In genomic region chr17:41048441-41048840, GRCh38 we compare ENCODE assay signal across 18 cellular contexts. TPM values are rescaled to one million over a fixed set of nuclear protein-coding genes. Genes with fewer than 3 reads are reported as not detected.
A peak's percentile ranks its signal among the peaks of the same experiment; 100 is the strongest.
DNase-seq lines count a peak whose midpoint lies in the region; ATAC-seq, FAIRE-seq and TF ChIP-seq lines count a peak whose summit lies in the region.
"Had no signal": no experiment of that assay in that cellular context is flagged by ENCODE, and none has a peak within 500 bp of the region (broad histone marks: within the 10 kb centered on the region; RNA-seq: fewer than 3 reads in every experiment).

No MANE protein-coding gene starts in this region.

- H3K9me3 ChIP-seq in gastroesophageal sphincter (peaks cover 0 to 6% (median 0%) of the 10 kb centered on the region in 3 donors), small intestine (ENCODE audit: control insufficient read depth, low read depth) (no peaks in the 10 kb centered on the region), prostate gland (no peaks in the 10 kb centered on the region)
- H3K9me3 ChIP-seq: BE2C, thoracic aorta had no signal

- TF ChIP-seq POLR2A in gastroesophageal sphincter (IDR thresholded peaks at IDR 0.05): no peak
- TF ChIP-seq POLR2A in prostate gland (IDR thresholded peaks at IDR 0.05): no peak

- TF ChIP-seq CTCF in AG09309 (IDR thresholded peaks at IDR 0.05; ENCODE audit: control insufficient read depth, insufficient read depth, low read depth, low read length, missing control alignments) (no peak), gastroesophageal sphincter (IDR thresholded peaks at IDR 0.05) (no peak), prostate gland (IDR thresholded peaks at IDR 0.05) (no peak)

- H3K27me3 ChIP-seq in gastroesophageal sphincter (peaks cover 33% of the 10 kb centered on the region), small intestine (ENCODE audit: control insufficient read depth in 2 of 2, insufficient read depth in 2 of 2, low read length in 2 of 2) (peaks cover 0 to 10% of the 10 kb centered on the region in 2 donors), prostate gland (replicated peaks; ENCODE audit: insufficient read depth) (no peaks in the 10 kb centered on the region)
- H3K27me3 ChIP-seq: ascending aorta, BE2C had no signal

- H3K36me3 ChIP-seq in gastroesophageal sphincter: no peaks in the 10 kb centered on the region
- H3K36me3 ChIP-seq in small intestine (ENCODE audit: control insufficient read depth in 2 of 2, insufficient read depth in 2 of 2, low read length in 2 of 2): no peaks in the 10 kb centered on the region
- no peaks in the 10 kb centered on the region for H3K36me3 ChIP-seq in prostate gland
- H3K36me3 ChIP-seq: ascending aorta, BE2C, thoracic aorta had no signal

- 46 to 57% methylated on average over 5 to 7 of the region's 7 CpGs for WGBS in gastroesophageal sphincter (ENCODE audit: low coverage in 1 of 2), 2 donors
- 58 to 61% (median 59%) methylated on average over 7 of the region's 7 CpGs for WGBS in small intestine, 3 donors
- WGBS in prostate gland: 69% methylated on average over 7 of the region's 7 CpGs

- H3K4me1 ChIP-seq in gastroesophageal sphincter (no peaks in the 10 kb centered on the region), small intestine (ENCODE audit: control insufficient read depth in 2 of 2, insufficient read depth in 1 of 2, low read depth in 1 of 2, low read length in 1 of 2) (no peaks in the 10 kb centered on the region), prostate gland (replicated peaks) (no peaks in the 10 kb centered on the region)
- H3K4me1 ChIP-seq: ascending aorta, BE2C had no signal

- no peak for TF ChIP-seq EP300 in gastroesophageal sphincter (IDR thresholded peaks at IDR 0.05)

- intact Hi-C loops in prostate gland (cut with DNase I): no loop called here

- FAIRE-seq in small intestine (lab: Jason Lieb, UNC): no peak

- no peak for ATAC-seq in gastroesophageal sphincter
- ATAC-seq: activated CD8-positive, alpha-beta T cell treated with anti-CD3 and anti-CD28 coated beads for 36 hours; Right ventricle myocardium inferior had no signal

- H3K27ac ChIP-seq in gastroesophageal sphincter: no peak overlapping the region
- H3K27ac ChIP-seq in small intestine (ENCODE audit: low read depth in 1 of 2, low read length in 1 of 2): no peak overlapping the region
- H3K27ac ChIP-seq in prostate gland: no peak overlapping the region
- H3K27ac ChIP-seq: ascending aorta, thoracic aorta had no signal

- H3K4me3 ChIP-seq in AG09309 (ENCODE audit: control insufficient read depth, low read depth, low read length) (no peak overlapping the region), gastroesophageal sphincter (no peak overlapping the region), small intestine (ENCODE audit: low read depth in 1 of 2, low read length in 2 of 2) (no peak overlapping the region), prostate gland (no peak overlapping the region)
- H3K4me3 ChIP-seq: ascending aorta, thoracic aorta had no signal

- DNase-seq in AG09309 (ENCODE audit: low read depth) (peak; percentile 51), HS-5 (ENCODE audit: low read depth) (peak; percentile 61), astrocyte of the hippocampus (ENCODE audit: low read depth, low spot score) (peak; percentile 58), kidney tubule cell (ENCODE audit: low spot score) (peak; percentile 64), small intestine (no peak), prostate gland (ENCODE audit: low spot score) (no peak), NCI-H1930 (lab: John Stamatoyannopoulos, UW) (no peak)
- DNase-seq: activated CD8-positive, alpha-beta T cell treated with anti-CD3 and anti-CD28 coated beads for 36 hours; BE2C; DND-41; KG1; NCI-H1694 treated with DMSO at 0.1 percent for 48 hours had no signal

RNA-seq across cellular contexts. Expression of gene KRTAP2-1, which starts 1.3 kb away (rescaled TPM):
- not detected for total RNA-seq in gastroesophageal sphincter
- not detected for polyA plus RNA-seq in small intestine
- not detected for total RNA-seq in prostate gland
- total RNA-seq: activated CD8-positive, alpha-beta T cell treated with anti-CD3 and anti-CD28 coated beads for 36 hours; ascending aorta; kidney epithelial cell; posterior vena cava; Right ventricle myocardium inferior; thoracic aorta had no signal

RNA-seq across cellular contexts. Expression of gene KRTAP2-2, which starts 6.6 kb away (rescaled TPM):
- total RNA-seq in gastroesophageal sphincter: not detected
- polyA plus RNA-seq in small intestine: not detected
- total RNA-seq in prostate gland: not detected
- total RNA-seq: activated CD8-positive, alpha-beta T cell treated with anti-CD3 and anti-CD28 coated beads for 36 hours; ascending aorta; kidney epithelial cell; posterior vena cava; Right ventricle myocardium inferior; thoracic aorta had no signal

RNA-seq across cellular contexts. Expression of gene KRTAP1-1, which starts 7.2 kb away (rescaled TPM):
- total RNA-seq in gastroesophageal sphincter (not detected), prostate gland (1 to 10 TPM in 1 of 2 donors, not detected in 1; 1.4 TPM)
- polyA plus RNA-seq in small intestine: not detected
- total RNA-seq: activated CD8-positive, alpha-beta T cell treated with anti-CD3 and anti-CD28 coated beads for 36 hours; ascending aorta; kidney epithelial cell; posterior vena cava; Right ventricle myocardium inferior; thoracic aorta had no signal

RNA-seq across cellular contexts. Expression of gene KRTAP2-3, which starts 11.5 kb away (rescaled TPM):
- not detected for total RNA-seq in gastroesophageal sphincter
- polyA plus RNA-seq in small intestine: not detected
- not detected for total RNA-seq in prostate gland
- total RNA-seq: activated CD8-positive, alpha-beta T cell treated with anti-CD3 and anti-CD28 coated beads for 36 hours; ascending aorta; posterior vena cava; Right ventricle myocardium inferior; thoracic aorta had no signal

RNA-seq across cellular contexts. Expression of gene KRTAP1-3, which starts 13.8 kb away (rescaled TPM):
- not detected for total RNA-seq in gastroesophageal sphincter
- polyA plus RNA-seq in small intestine: not detected
- total RNA-seq in prostate gland: not detected
- total RNA-seq: activated CD8-positive, alpha-beta T cell treated with anti-CD3 and anti-CD28 coated beads for 36 hours; ascending aorta; kidney epithelial cell; posterior vena cava; Right ventricle myocardium inferior; thoracic aorta had no signal

Comparison
In these comparisons a context has a peak if more than half of its experiments do, and no peak if none do; other contexts are left out.
1. DNase-seq: peak in AG09309 (single experiment), HS-5 (single experiment), astrocyte of the hippocampus (single experiment) and kidney tubule cell (single experiment); none in small intestine (single experiment), prostate gland (single experiment) and NCI-H1930 (0 of 2).